11 cellular contexts compared by ENCODE assay signal in the genomic region with DNA sequence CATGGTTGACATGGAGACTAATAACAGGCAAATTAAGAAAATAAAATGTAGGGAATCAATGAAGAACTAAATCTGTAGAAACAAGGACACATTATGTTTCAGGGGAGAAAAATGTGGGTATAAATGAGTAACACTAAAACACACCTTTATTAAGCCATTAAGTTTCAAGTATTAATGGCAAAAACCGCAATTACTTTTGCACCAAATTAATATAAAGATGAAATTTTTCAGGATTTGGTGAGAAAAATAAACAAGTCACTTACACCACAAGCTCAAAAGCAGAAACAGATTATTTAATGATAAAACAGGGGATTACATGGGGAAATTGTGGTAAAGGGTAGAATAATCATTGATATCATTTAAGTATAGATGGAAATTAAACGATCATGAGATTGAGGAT.
"Had no signal": no experiment of that assay in that cellular context is flagged by ENCODE, and none has a peak within 500 bp of the region (broad histone marks: within the 10 kb centered on the region; RNA-seq: fewer than 3 reads in every experiment).

No MANE protein-coding gene starts in this region.

- H3K27ac ChIP-seq: GM23248 had no signal

- H3K4me2 ChIP-seq: GM23338 had no signal

- H3K4me3 ChIP-seq: GM23248, GM23338, HAP-1 had no signal

- H3K4me3 Mint-ChIP-seq: GM23338, H9, HFFc6 had no signal

- DNase-seq: GM23248, GOT3, H7, H9, HCEC 1CT, HFFc6 had no signal

- H3K9me3 Mint-ChIP-seq: GM23338, H9 had no signal

- H3K4me1 ChIP-seq: HAP-1 had no signal

- H3K9ac ChIP-seq: GM23248 had no signal

- H2AFZ ChIP-seq: GM23248, GM23338 had no signal

- H3K4me1 Mint-ChIP-seq: GM23338, H9 had no signal

- ATAC-seq: GM23338, HCT116 had no signal

- H3K27ac Mint-ChIP-seq: GM23338, H9, HFFc6 had no signal

- FAIRE-seq: H1, H54 had no signal

- H3K9me3 ChIP-seq: HAP-1 had no signal

- H3K36me3 ChIP-seq: HAP-1 had no signal
